8 cellular contexts compared by ENCODE assay signal in genomic region chr1:244834596-244835275, GRCh38. TPM values are rescaled to one million over a fixed set of nuclear protein-coding genes. Genes with fewer than 3 reads are reported as not detected.
DNase-seq lines count a peak whose midpoint lies in the region; ATAC-seq and TF ChIP-seq lines count a peak whose summit lies in the region.

No MANE protein-coding gene starts in this region.

- H3K27ac ChIP-seq in thymus (ENCODE audit: low read depth), result peak overlapping the region; percentile 100

- DNase-seq in EH (ENCODE audit: low read depth) (peak; percentile 96), KBM-7 (peak; percentile 93), RKO (ENCODE audit: low spot score) (peak; percentile 94), fibroblast of pulmonary artery (ENCODE audit: low read depth) (peak; percentile 95), non-pigmented ciliary epithelial cell (ENCODE audit: low read depth) (peak; percentile 72)
- DNase-seq in activated T-helper 9 cell treated with anti-CD3 and anti-CD28 coated beads, Interleukin-2, amount 50 U/mL, for 16 hours (ENCODE audit: low read depth), result peak; percentile 80

- H3K27me3 ChIP-seq in thymus (ENCODE audit: control insufficient read depth, insufficient read depth), result no peaks in the 10 kb centered on the region

- peaks cover 7% of the 10 kb centered on the region for H3K4me1 ChIP-seq in thymus (ENCODE audit: control insufficient read depth, insufficient read depth, low read length)

- peak; percentile 75 for ATAC-seq in GM21717 (IDR thresholded peaks at IDR 0.05; ENCODE audit: unreplicated experiment)

- no peak for TF ChIP-seq CTCF in fibroblast of pulmonary artery (IDR thresholded peaks at IDR 0.05; ENCODE audit: low read length, missing control alignments)

- under 1% methylated on average over 49 of the region's 49 CpGs for WGBS in thymus

- in situ Hi-C loops in KBM-7 (cut with MboI; ENCODE audit: low pct_unique_long_range_greater_than_20kb, low sequenced_read_pairs), result no loop called here

- H3K36me3 ChIP-seq in thymus (ENCODE audit: control insufficient read depth, insufficient read depth), result no peaks in the 10 kb centered on the region

- H3K9me3 ChIP-seq in thymus (ENCODE audit: control insufficient read depth), result no peaks in the 10 kb centered on the region

- H3K4me3 ChIP-seq in fibroblast of pulmonary artery (replicated peaks; ENCODE audit: low read depth, low read length) (peak overlapping the region; percentile 62), thymus (ENCODE audit: low read length) (peak overlapping the region; percentile 93)

RNA-seq across cellular contexts. Expression of gene COX20, which starts 0.7 kb away (rescaled TPM):
- 60.8 TPM for polyA plus RNA-seq in thymus

RNA-seq across cellular contexts. Expression of gene HNRNPU, which starts 29.6 kb away (rescaled TPM):
- 259 TPM for polyA plus RNA-seq in thymus

Comparison
In these comparisons a context has a peak if more than half of its experiments do, and no peak if none do; other contexts are left out.
1. Peak in every context shown above with its lines: DNase-seq, ATAC-seq, H3K4me3 ChIP-seq and H3K27ac ChIP-seq.